Comparison of ENCODE assay signal across 11 cellular contexts in genomic region chr2:170250584-170250983, GRCh38.
"Had no signal": no experiment of that assay in that cellular context is flagged by ENCODE, and none has a peak within 500 bp of the region (broad histone marks: within the 10 kb centered on the region; RNA-seq: fewer than 3 reads in every experiment).

No MANE protein-coding gene starts in this region.

- H3K4me3 ChIP-seq: GM23248, GM23338, HAP-1 had no signal

- H3K4me3 Mint-ChIP-seq: GM23338, H9, HFFc6 had no signal

- H3K4me1 ChIP-seq: HAP-1 had no signal

- FAIRE-seq: H1, H54 had no signal

- H3K27ac ChIP-seq: GM23248 had no signal

- H3K9me3 ChIP-seq: HAP-1 had no signal

- H3K27ac Mint-ChIP-seq: GM23338, H9, HFFc6 had no signal

- H3K36me3 ChIP-seq: HAP-1 had no signal

- H2AFZ ChIP-seq: GM23248, GM23338 had no signal

- DNase-seq: GM23248, GOT3, H7, H9, HCEC 1CT, HFFc6 had no signal

- ATAC-seq: GM23338, HCT116 had no signal

- H3K4me2 ChIP-seq: GM23338 had no signal

- H3K9ac ChIP-seq: GM23248 had no signal

- H3K9me3 Mint-ChIP-seq: GM23338, H9 had no signal

- H3K4me1 Mint-ChIP-seq: GM23338, H9 had no signal
